Comparison of ENCODE assay signal across 16 cellular contexts in the genomic region with DNA sequence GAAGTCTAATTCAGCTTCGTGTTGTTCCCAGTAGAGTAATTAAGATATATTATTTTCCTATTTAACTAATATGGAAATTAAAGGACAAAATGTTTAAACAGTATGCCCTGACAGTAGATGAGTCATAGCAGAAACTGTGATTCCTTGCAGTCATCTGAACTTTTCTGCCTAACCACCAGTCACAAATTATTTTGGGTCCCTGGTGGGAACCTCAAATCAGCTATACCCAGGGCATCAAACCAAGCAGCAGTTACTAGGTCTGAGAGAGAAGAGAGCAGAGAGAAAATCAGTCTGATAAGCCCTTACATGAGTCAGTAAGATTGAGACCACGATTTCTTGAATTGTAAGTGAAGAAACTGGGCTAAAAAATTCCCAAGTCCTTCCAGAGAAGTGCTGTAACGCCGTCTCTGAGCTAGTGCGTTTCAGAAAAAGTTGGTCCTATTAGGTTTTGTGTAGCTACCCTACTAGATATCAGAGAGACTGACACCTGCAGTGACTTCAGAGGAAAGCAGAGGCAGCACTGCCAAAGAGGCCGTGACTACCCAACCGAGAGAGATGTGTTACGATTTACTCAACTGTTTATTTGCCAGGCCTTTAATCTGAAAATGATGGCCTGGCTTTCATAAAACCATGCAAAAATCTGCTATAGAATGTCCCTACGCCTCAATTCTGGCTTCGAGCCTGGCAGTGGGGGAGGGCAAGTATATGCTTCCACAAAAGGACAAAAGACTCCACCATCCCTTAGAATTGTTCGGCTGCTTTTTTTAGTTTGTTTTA. TPM values are rescaled to one million over a fixed set of nuclear protein-coding genes. Genes with fewer than 3 reads are reported as not detected.
DNase-seq lines count a peak whose midpoint lies in the region; ATAC-seq and TF ChIP-seq lines count a peak whose summit lies in the region.
"Had no signal": no experiment of that assay in that cellular context is flagged by ENCODE, and none has a peak within 500 bp of the region (broad histone marks: within the 10 kb centered on the region; RNA-seq: fewer than 3 reads in every experiment).

No MANE protein-coding gene starts in this region.

- H3K79me2 ChIP-seq in OCI-LY7 (ENCODE audit: insufficient read depth, low read depth, low read length) = no peaks in the 10 kb centered on the region

- H3K9me2 ChIP-seq in OCI-LY7 (ENCODE audit: insufficient read depth, low read length) = no peaks in the 10 kb centered on the region
- H3K9me2 ChIP-seq: SK-N-SH had no signal

- H3K4me1 ChIP-seq in OCI-LY7 (ENCODE audit: insufficient read depth, low read length, poor library complexity, severe bottlenecking) (peaks cover 25% of the 10 kb centered on the region), gastroesophageal sphincter (peaks cover 0 to 21% (median 2%) of the 10 kb centered on the region in 3 donors)

- H3K27ac ChIP-seq in OCI-LY7 (ENCODE audit: low read depth, low read length, poor library complexity, severe bottlenecking) (peak overlapping the region; percentile 75), gastroesophageal sphincter (peak overlapping the region; percentile 79 to 85 (median 83))

- TF ChIP-seq CTCF in OCI-LY7 (conservative IDR thresholded peaks at IDR 0.05; ENCODE audit: low read length) = no peak; the same call in 1 of the 2 replicates
- TF ChIP-seq CTCF in gastroesophageal sphincter (IDR thresholded peaks at IDR 0.05) = peak in 2 of 4 experiments; percentile 7 to 15

- H3K4me2 ChIP-seq in OCI-LY7 (ENCODE audit: low read length) = peak overlapping the region; percentile 67
- H3K4me2 ChIP-seq: SK-N-SH had no signal

- POLR2A ChIA-PET in OCI-LY7 (lab: Charles Lee) = interaction anchor here (0.6 to 3.7 kb wide), 13 partner anchors 10 to 871 kb away, joined by 3 to 28 read pairs (median 3); no protein-coding TSS in a partner anchor

- peak; percentile 39 for ATAC-seq in HG03175 (IDR thresholded peaks at IDR 0.05; ENCODE audit: unreplicated experiment)
- peak; percentile 48 for ATAC-seq in gastroesophageal sphincter
- ATAC-seq: natural killer cell had no signal

- H4K20me1 ChIP-seq in OCI-LY7 (ENCODE audit: insufficient read depth, low read length) = no peaks in the 10 kb centered on the region

- H2AFZ ChIP-seq in OCI-LY7 (ENCODE audit: low read length) = peak overlapping the region; percentile 92

- H3K4me3 ChIP-seq in OCI-LY7 (ENCODE audit: low read depth, low read length, poor library complexity, severe bottlenecking) (peak overlapping the region; percentile 44), gastroesophageal sphincter (peak overlapping the region; percentile 19 to 21)

- DNase-seq in OCI-LY7 (ENCODE audit: low spot score) = peak; percentile 73
- peak; percentile 62 for DNase-seq in superior temporal gyrus (ENCODE audit: extremely low spot score)
- DNase-seq in NCI-H187 (lab: John Stamatoyannopoulos, UW) = no peak
- DNase-seq in Kasumi-1 (lab: John Stamatoyannopoulos, UW) = no peak
- no peak for DNase-seq in amniotic stem cell (lab: John Stamatoyannopoulos, UW)
- DNase-seq: activated CD4-positive, alpha-beta T cell treated with anti-CD3 and anti-CD28 coated beads, Interleukin-2, amount 50 U/mL, for 1 hour; activated naive CD4-positive, alpha-beta T cell treated with anti-CD3 and anti-CD28 coated beads, Interleukin-2, amount 50 U/mL, for 16 hours; DND-41; H9; natural killer cell; NCI-H2171 treated with DMSO at 0.1 percent for 48 hours; OCI-M1; SK-N-SH; stimulated activated CD4-positive, alpha-beta T cell treated with anti-CD3 and anti-CD28 coated beads, Interleukin-2, amount 100 ng/mL, for 48 hours had no signal

- H3K27me3 ChIP-seq in gastroesophageal sphincter = no peaks in the 10 kb centered on the region

- no peaks in the 10 kb centered on the region for H3K36me3 ChIP-seq in OCI-LY7 (ENCODE audit: insufficient read depth, low read length)
- H3K36me3 ChIP-seq in gastroesophageal sphincter = no peaks in the 10 kb centered on the region

- TF ChIP-seq EP300 in gastroesophageal sphincter (IDR thresholded peaks at IDR 0.05) = no peak

- no peak for TF ChIP-seq POLR2A in gastroesophageal sphincter (IDR thresholded peaks at IDR 0.05)

- H3K9me3 ChIP-seq in OCI-LY7 (ENCODE audit: low read length) = 0 out of 2 replicates have a peak, but pooled peaks cover 4% of the 10 kb centered on the region
- peaks cover 0 to 6% (median 0%) of the 10 kb centered on the region in 3 donors for H3K9me3 ChIP-seq in gastroesophageal sphincter
- H3K9me3 ChIP-seq: SK-N-SH had no signal

- BruUV-seq in OCI-LY7 (replicated peaks; lab: Mats Ljungman, UMichigan) = no TSS peak

- intact Hi-C loops in OCI-LY7 (cut with micrococcal nuclease; ENCODE audit: unreplicated experiment) = no loop called here

- WGBS in gastroesophageal sphincter (ENCODE audit: low coverage in 1 of 2), 2 donors = 34 to 37% methylated on average over 9 to 11 of the region's 11 CpGs

- CTCF ChIA-PET in OCI-LY7 (lab: Charles Lee; ENCODE audit: unreplicated experiment) = no interaction called here

RNA-seq across cellular contexts. Expression of a gene that starts 21.7 kb away (rescaled TPM):
- total RNA-seq in OCI-LY7 (2014; rRNA removed; shearing (Covaris generic)) = 1.8 and 1.9 TPM in 2 replicates
- total RNA-seq in OCI-LY7 (2022) (4.0 and 4.5 TPM in 2 replicates), gastroesophageal sphincter (100 to 1,000 TPM in 1 of 4 donors, 10 to 100 TPM in 2, 1 to 10 TPM in 1; 6.2 to 104 (median 88.2) TPM)
- total RNA-seq: natural killer cell had no signal

Comparison
In these comparisons a context has a peak if more than half of its experiments do, and no peak if none do; other contexts are left out.
1. DNase-seq: peak in OCI-LY7 (single experiment) and superior temporal gyrus (single experiment); none in NCI-H187 (0 of 2), Kasumi-1 (0 of 2) and amniotic stem cell (single experiment).